ENCODE assay signal across 24 cellular contexts in genomic region chr12:31850268-31850667, GRCh38.
"Had no signal": no experiment of that assay in that cellular context is flagged by ENCODE, and none has a peak within 500 bp of the region (broad histone marks: within the 10 kb centered on the region; RNA-seq: fewer than 3 reads in every experiment).

No MANE protein-coding gene starts in this region.

- H3K27me3 ChIP-seq: body of pancreas, SJSA1 had no signal

- DNase-seq: activated CD4-positive, alpha-beta T cell treated with anti-CD3 and anti-CD28 coated beads for 4 hours; activated CD8-positive, alpha-beta memory T cell treated with anti-CD3 and anti-CD28 coated beads, Interleukin-2, amount 50 U/mL, for 4 hours; activated CD8-positive, alpha-beta T cell treated with anti-CD3 and anti-CD28 coated beads for 36 hours; activated gamma-delta T cell treated with Interleukin-2 at 50 U/mL for 16 hours; activated naive CD4-positive, alpha-beta T cell treated with anti-CD3 and anti-CD28 coated beads, Interleukin-2, amount 10 ng/mL, durations not matched to agents 7 days and 5 days; activated naive CD8-positive, alpha-beta T cell treated with anti-CD3 and anti-CD28 coated beads for 36 hours; activated T-cell treated with anti-CD3 and anti-CD28 coated beads, Interleukin-2, amount 50 U/mL, for 72 hours; anterior cingulate cortex; body of pancreas; central memory CD4-positive, alpha-beta T cell; Karpas-422; NCI-H1092; NCI-H2029 treated with DMSO at 0.1 percent for 48 hours; NCI-H446; NCI-H524; NCI-H774; PC-3; SHP77; SW 1271 had no signal

- FAIRE-seq: bronchial epithelial cell, RCC 7860 had no signal

- H3K4me1 ChIP-seq: SJSA1 had no signal

- H3K4me3 ChIP-seq: body of pancreas, SJSA1 had no signal

- ATAC-seq: activated CD4-positive, CD25-positive, alpha-beta regulatory T cell treated with anti-CD3 and anti-CD28 coated beads, Interleukin-2, amount 50 U/mL, for 24 hours; activated CD8-positive, alpha-beta T cell treated with anti-CD3 and anti-CD28 coated beads for 36 hours; activated T-cell treated with anti-CD3 and anti-CD28 coated beads, Interleukin-2, amount 50 U/mL, for 72 hours; body of pancreas; PC-3; SK-N-SH treated with all-trans-retinoic acid at 6 μM for 48 hours had no signal

- H3K36me3 ChIP-seq: SJSA1 had no signal

- H3K9me3 ChIP-seq: body of pancreas had no signal

- H3K27ac ChIP-seq: body of pancreas, SJSA1 had no signal
